In genomic region chr5:980941-981340, GRCh38 we compare ENCODE assay signal across 14 cellular contexts. TPM values are rescaled to one million over a fixed set of nuclear protein-coding genes. Genes with fewer than 3 reads are reported as not detected.
DNase-seq lines count a peak whose midpoint lies in the region; ATAC-seq and TF ChIP-seq lines count a peak whose summit lies in the region.
"Had no signal": no experiment of that assay in that cellular context is flagged by ENCODE, and none has a peak within 500 bp of the region (broad histone marks: within the 10 kb centered on the region; RNA-seq: fewer than 3 reads in every experiment).

No MANE protein-coding gene starts in this region.

- H3K27ac Mint-ChIP-seq in stimulated activated memory B cell treated with anti-CD40 and anti-IgM and Interleukin-4, amounts not matched to agents 10 μg/mL and 1 μg/mL and 100 μg/mL, for 72 hours, result no peak overlapping the region
- H3K27ac Mint-ChIP-seq: CD8-positive, alpha-beta memory T cell; H9 had no signal

- peak overlapping the region; percentile 53 for H3K9ac ChIP-seq in GM23248

- H3K27me3 ChIP-seq in GM23248 (replicated peaks; ENCODE audit: insufficient read depth) (peaks cover 13% of the 10 kb centered on the region; the same call in 1 of the 2 replicates), RWPE2 (ENCODE audit: insufficient read depth, poor library complexity, severe bottlenecking) (peaks cover 10% of the 10 kb centered on the region)
- H3K27me3 ChIP-seq: cardiac muscle cell had no signal

- TF ChIP-seq CTCF in RWPE2 (IDR thresholded peaks at IDR 0.05; ENCODE audit: poor library complexity, severe bottlenecking) (no peak), fibroblast of villous mesenchyme (IDR thresholded peaks at IDR 0.05; ENCODE audit: insufficient read depth, low read depth, low read length) (no peak)

- in situ Hi-C loops in GM23248 (cut with MboI), result no loop called here

- DNase-seq in GM23248, result peak; percentile 53
- DNase-seq in RWPE2 (ENCODE audit: low spot score), result no peak
- peak; percentile 37 for DNase-seq in fibroblast of villous mesenchyme (ENCODE audit: low read depth)
- no peak for DNase-seq in DMS153 treated with DMSO at 0.1 percent for 48 hours (lab: John Stamatoyannopoulos, UW; ENCODE audit: unreplicated experiment)
- DNase-seq in NCI-H187 (lab: John Stamatoyannopoulos, UW), result no peak
- DNase-seq: CD8-positive, alpha-beta memory T cell; stimulated activated naive CD8-positive, alpha-beta T cell treated with anti-CD3 and anti-CD28 coated beads, Interleukin-15, Interleukin-2, amounts not matched to agents 100 U/mL and 50 U/mL, for 24 hours had no signal

- no peaks in the 10 kb centered on the region for H3K4me1 Mint-ChIP-seq in stimulated activated memory B cell treated with anti-CD40 and anti-IgM and Interleukin-4, amounts not matched to agents 10 μg/mL and 1 μg/mL and 100 μg/mL, for 72 hours
- H3K4me1 Mint-ChIP-seq: CD8-positive, alpha-beta memory T cell had no signal

- H2AFZ ChIP-seq in GM23248, result peak overlapping the region; percentile 62

- no peaks in the 10 kb centered on the region for H4K20me1 ChIP-seq in GM23248 (ENCODE audit: insufficient read depth)

- H3K27ac ChIP-seq in GM23248, result peak overlapping the region; percentile 4; the same call in 1 of the 2 replicates
- no peak overlapping the region for H3K27ac ChIP-seq in RWPE2 (ENCODE audit: poor library complexity, severe bottlenecking)
- peak overlapping the region in 14 of 21 experiments; percentile 14 to 88 (median 70) for H3K27ac ChIP-seq in skin epidermis
- H3K27ac ChIP-seq: cardiac muscle cell, SJSA1 had no signal

- H3K4me3 Mint-ChIP-seq in stimulated activated memory B cell treated with anti-CD40 and anti-IgM and Interleukin-4, amounts not matched to agents 10 μg/mL and 1 μg/mL and 100 μg/mL, for 72 hours, result no peak overlapping the region
- H3K4me3 Mint-ChIP-seq: CD8-positive, alpha-beta memory T cell; H9 had no signal

- H3K36me3 ChIP-seq in GM23248 (ENCODE audit: low read depth), result no peaks in the 10 kb centered on the region
- no peaks in the 10 kb centered on the region for H3K36me3 ChIP-seq in RWPE2 (ENCODE audit: low read depth)
- H3K36me3 ChIP-seq: cardiac muscle cell, SJSA1 had no signal

- peaks cover 10% of the 10 kb centered on the region for H3F3A ChIP-seq in GM23248 (ENCODE audit: insufficient read depth)

- H3K79me2 ChIP-seq in GM23248 (ENCODE audit: insufficient read depth), result no peaks in the 10 kb centered on the region

- ATAC-seq in RWPE2 (ENCODE audit: low read depth) (peak; percentile 72), GM18517 (IDR thresholded peaks at IDR 0.05; ENCODE audit: unreplicated experiment) (no peak)
- no peak for ATAC-seq in stimulated activated memory B cell treated with anti-CD40 and anti-IgM and Interleukin-4, amounts not matched to agents 10 μg/mL and 1 μg/mL and 100 μg/mL, for 72 hours
- ATAC-seq: stimulated activated naive CD8-positive, alpha-beta T cell treated with anti-CD3 and anti-CD28 coated beads, Interleukin-15, Interleukin-2, amounts not matched to agents 100 U/mL and 50 U/mL, for 24 hours had no signal

- WGBS in GM23248 (ENCODE audit: low coverage in 1 of 2, low lambda C conversion rate in 2 of 2, missing lambda C conversion rate in 2 of 2), 2 experiments, result 5% methylated on average over 5 of the region's 5 CpGs

- peaks cover 16% of the 10 kb centered on the region for H3K9me3 Mint-ChIP-seq in stimulated activated memory B cell treated with anti-CD40 and anti-IgM and Interleukin-4, amounts not matched to agents 10 μg/mL and 1 μg/mL and 100 μg/mL, for 72 hours

- H3K4me1 ChIP-seq in GM23248 (ENCODE audit: insufficient read depth) (peaks cover 10% of the 10 kb centered on the region), RWPE2 (ENCODE audit: insufficient read depth, poor library complexity, severe bottlenecking) (no peaks in the 10 kb centered on the region)
- H3K4me1 ChIP-seq: SJSA1 had no signal

- H3K36me3 Mint-ChIP-seq in stimulated activated memory B cell treated with anti-CD40 and anti-IgM and Interleukin-4, amounts not matched to agents 10 μg/mL and 1 μg/mL and 100 μg/mL, for 72 hours, result peaks cover 7% of the 10 kb centered on the region

- H3K4me2 ChIP-seq in GM23248 (ENCODE audit: unreplicated experiment), result peak overlapping the region; percentile 80

- peak overlapping the region; percentile 48 for H3K4me3 ChIP-seq in GM23248
- H3K4me3 ChIP-seq in RWPE2 (ENCODE audit: severe bottlenecking), result no peak overlapping the region
- no peak overlapping the region for H3K4me3 ChIP-seq in fibroblast of villous mesenchyme (ENCODE audit: low read depth, low read length)
- no peak overlapping the region for H3K4me3 ChIP-seq in skin epidermis
- H3K4me3 ChIP-seq: cardiac muscle cell, SJSA1 had no signal

- H3K27me3 Mint-ChIP-seq in stimulated activated memory B cell treated with anti-CD40 and anti-IgM and Interleukin-4, amounts not matched to agents 10 μg/mL and 1 μg/mL and 100 μg/mL, for 72 hours, result peaks cover 75% of the 10 kb centered on the region

- H3K9me2 ChIP-seq in GM23248 (ENCODE audit: insufficient read depth), result no peaks in the 10 kb centered on the region

- H3K9me3 ChIP-seq in GM23248 (ENCODE audit: low read depth) (no peaks in the 10 kb centered on the region), RWPE2 (ENCODE audit: severe bottlenecking) (no peaks in the 10 kb centered on the region)

RNA-seq across cellular contexts. Expression of gene NKD2, which starts 27.7 kb away (rescaled TPM):
- total RNA-seq in GM23248 (2014; rRNA removed; shearing (Covaris generic)), result not detected in 2 replicates
- polyA plus RNA-seq in GM23248 (2016; fragmentation: Nextera tagmentation; extraction: Ambion mirVana), result not detected in 2 replicates
- 2.2 and 4.2 TPM in 2 replicates for total RNA-seq in fibroblast of villous mesenchyme
- total RNA-seq: LHCN-M2 had no signal
- polyA plus RNA-seq: CD8-positive, alpha-beta memory T cell had no signal

Comparison
In these comparisons a context has a peak if more than half of its experiments do, and no peak if none do; other contexts are left out.
1. DNase-seq: peak in GM23248 (single experiment) and fibroblast of villous mesenchyme (single experiment); none in RWPE2 (single experiment), DMS153 treated with DMSO at 0.1 percent for 48 hours (single experiment) and NCI-H187 (0 of 2).